In genomic region chr1:1357871-1358432, GRCh38 we compare ENCODE assay signal across 1 cellular context.
TF ChIP-seq lines count a peak whose summit lies in the region.

No MANE protein-coding gene starts in this region.

TF ChIP-seq in HepG2, 621 proteins besides CTCF, POLR2A, EP300 and RAD21 (continues in another document):
- TF ChIP-seq ZNF234 (CRISPR knock-in tag; conservative IDR thresholded peaks at IDR 0.05) (no peak), XRCC5 (optimal IDR thresholded peaks at IDR 0.05; ENCODE audit: low read length) (no peak), PAX8 (CRISPR knock-in tag; IDR thresholded peaks at IDR 0.05; ENCODE audit: borderline replicate concordance) (no peak), ZNF816 (CRISPR knock-in tag; IDR thresholded peaks at IDR 0.05; ENCODE audit: borderline replicate concordance) (no peak), ZNF501 (CRISPR knock-in tag; IDR thresholded peaks at IDR 0.05) (no peak), SMARCC2 (IDR thresholded peaks at IDR 0.05) (no peak), SMAD1 (CRISPR knock-in tag; IDR thresholded peaks at IDR 0.05; ENCODE audit: borderline replicate concordance, low read depth) (no peak), HNF4G (IDR thresholded peaks at IDR 0.05; ENCODE audit: borderline replicate concordance, low read depth, low read length) (peak; percentile 47; the same call in 1 of the 2 replicates), HNF4G (CRISPR knock-in tag; IDR thresholded peaks at IDR 0.05; ENCODE audit: borderline replicate concordance, low read depth) (no peak; the same call in 1 of the 2 replicates), KDM5A (IDR thresholded peaks at IDR 0.05; ENCODE audit: borderline replicate concordance, low read length) (no peak), ZNF878 (CRISPR knock-in tag; IDR thresholded peaks at IDR 0.05) (no peak), ZNF503 (CRISPR knock-in tag; IDR thresholded peaks at IDR 0.05) (no peak), PTBP1 (IDR thresholded peaks at IDR 0.05; ENCODE audit: low read depth, low read length, poor library complexity, severe bottlenecking) (no peak), ZNF644 (CRISPR knock-in tag; IDR thresholded peaks at IDR 0.05; ENCODE audit: low read depth) (no peak), WIZ (CRISPR knock-in tag; IDR thresholded peaks at IDR 0.05) (no peak), SNAPC5 (CRISPR knock-in tag; IDR thresholded peaks at IDR 0.05; ENCODE audit: borderline replicate concordance) (no peak), ZNF281 (CRISPR knock-in tag; IDR thresholded peaks at IDR 0.05; ENCODE audit: borderline replicate concordance) (no peak), ZNF550 (CRISPR knock-in tag; IDR thresholded peaks at IDR 0.05; ENCODE audit: borderline replicate concordance) (no peak), ZNF225 (CRISPR knock-in tag; IDR thresholded peaks at IDR 0.05) (no peak), ZNF570 (CRISPR knock-in tag; IDR thresholded peaks at IDR 0.05; ENCODE audit: borderline replicate concordance) (no peak), AGO1 (IDR thresholded peaks at IDR 0.05; ENCODE audit: low read depth, low read length, poor library complexity, severe bottlenecking) (peak; percentile 82), ZSCAN5A (CRISPR knock-in tag; IDR thresholded peaks at IDR 0.05; ENCODE audit: borderline replicate concordance) (no peak), ZNF691 (CRISPR knock-in tag; IDR thresholded peaks at IDR 0.05; ENCODE audit: borderline replicate concordance, low read depth) (no peak), ZNF7 (CRISPR knock-in tag; IDR thresholded peaks at IDR 0.05) (no peak), ZSCAN21 (CRISPR knock-in tag; IDR thresholded peaks at IDR 0.05; ENCODE audit: borderline replicate concordance) (peak; percentile 24; the same call in 1 of the 2 replicates), ZNF558 (CRISPR knock-in tag; IDR thresholded peaks at IDR 0.05; ENCODE audit: borderline replicate concordance) (peak; percentile 35; the same call in 1 of the 2 replicates), GTF3A (CRISPR knock-in tag; conservative IDR thresholded peaks at IDR 0.05) (no peak), MXD3 (CRISPR knock-in tag; IDR thresholded peaks at IDR 0.05) (0 out of 2 replicates have a peak, but pooled peaks have one; percentile 10), HNRNPL (IDR thresholded peaks at IDR 0.05; ENCODE audit: low read depth, low read length) (0 out of 2 replicates have a peak, but pooled peaks have one; percentile 37), LBX2 (CRISPR knock-in tag; IDR thresholded peaks at IDR 0.05; ENCODE audit: borderline replicate concordance) (no peak), ZNF580 (CRISPR knock-in tag; IDR thresholded peaks at IDR 0.05; ENCODE audit: borderline replicate concordance, low read depth) (no peak), ARNT (IDR thresholded peaks at IDR 0.05) (no peak), ZBTB34 (CRISPR knock-in tag; IDR thresholded peaks at IDR 0.05) (no peak), ZNF530 (CRISPR knock-in tag; IDR thresholded peaks at IDR 0.05; ENCODE audit: low read depth) (no peak), ZFP36L2 (CRISPR knock-in tag; IDR thresholded peaks at IDR 0.05) (no peak), ZNF784 (CRISPR knock-in tag; IDR thresholded peaks at IDR 0.05; ENCODE audit: borderline replicate concordance) (no peak), KDM2A (CRISPR knock-in tag; IDR thresholded peaks at IDR 0.05; ENCODE audit: borderline replicate concordance, low read depth) (peak; percentile 5; the same call in 1 of the 2 replicates), ZNF598 (CRISPR knock-in tag; IDR thresholded peaks at IDR 0.05; ENCODE audit: borderline replicate concordance) (no peak), ZNF747 (CRISPR knock-in tag; IDR thresholded peaks at IDR 0.05; ENCODE audit: borderline replicate concordance) (no peak; the same call in 1 of the 2 replicates), SALL2 (CRISPR knock-in tag; IDR thresholded peaks at IDR 0.05) (no peak), RCOR2 (CRISPR knock-in tag; IDR thresholded peaks at IDR 0.05) (no peak), TMF1 (CRISPR knock-in tag; IDR thresholded peaks at IDR 0.05; ENCODE audit: low read depth) (no peak), SAFB2 (CRISPR knock-in tag; IDR thresholded peaks at IDR 0.05; ENCODE audit: borderline replicate concordance, low read depth) (0 out of 2 replicates have a peak, but pooled peaks have one; percentile 3), YEATS4 (CRISPR knock-in tag; IDR thresholded peaks at IDR 0.05; ENCODE audit: borderline replicate concordance) (0 out of 2 replicates have a peak, but pooled peaks have one; percentile 13), ZNF761 (CRISPR knock-in tag; conservative IDR thresholded peaks at IDR 0.05) (0 out of 2 replicates have a peak, but pooled peaks have one; percentile 9), ZFP62 (CRISPR knock-in tag; IDR thresholded peaks at IDR 0.05) (no peak), SOX13 (IDR thresholded peaks at IDR 0.05) (no peak), SOX13 (CRISPR knock-in tag; conservative IDR thresholded peaks at IDR 0.05 in 1 of 2, IDR thresholded peaks at IDR 0.05 in 1 of 2) (no peak), NKX3-1 (CRISPR knock-in tag; IDR thresholded peaks at IDR 0.05) (no peak), ZNF746 (CRISPR knock-in tag; IDR thresholded peaks at IDR 0.05) (no peak), EED (CRISPR knock-in tag; IDR thresholded peaks at IDR 0.05) (0 out of 2 replicates have a peak, but pooled peaks have one; percentile 26), ELF1 (CRISPR knock-in tag; IDR thresholded peaks at IDR 0.05) (no peak), JUN (CRISPR knock-in tag; IDR thresholded peaks at IDR 0.05) (0 out of 2 replicates have a peak, but pooled peaks have one; percentile 3), SNAPC2 (CRISPR knock-in tag; IDR thresholded peaks at IDR 0.05) (no peak)
- TF ChIP-seq, protein P1, sequence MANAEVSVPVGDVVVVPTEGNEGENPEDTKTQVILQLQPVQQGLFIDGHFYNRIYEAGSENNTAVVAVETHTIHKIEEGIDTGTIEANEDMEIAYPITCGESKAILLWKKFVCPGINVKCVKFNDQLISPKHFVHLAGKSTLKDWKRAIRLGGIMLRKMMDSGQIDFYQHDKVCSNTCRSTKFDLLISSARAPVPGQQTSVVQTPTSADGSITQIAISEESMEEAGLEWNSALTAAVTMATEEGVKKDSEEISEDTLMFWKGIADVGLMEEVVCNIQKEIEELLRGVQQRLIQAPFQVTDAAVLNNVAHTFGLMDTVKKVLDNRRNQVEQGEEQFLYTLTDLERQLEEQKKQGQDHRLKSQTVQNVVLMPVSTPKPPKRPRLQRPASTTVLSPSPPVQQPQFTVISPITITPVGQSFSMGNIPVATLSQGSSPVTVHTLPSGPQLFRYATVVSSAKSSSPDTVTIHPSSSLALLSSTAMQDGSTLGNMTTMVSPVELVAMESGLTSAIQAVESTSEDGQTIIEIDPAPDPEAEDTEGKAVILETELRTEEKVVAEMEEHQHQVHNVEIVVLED (CRISPR knock-in tag; IDR thresholded peaks at IDR 0.05; ENCODE audit: borderline replicate concordance) = no peak
- TF ChIP-seq, protein P2, sequence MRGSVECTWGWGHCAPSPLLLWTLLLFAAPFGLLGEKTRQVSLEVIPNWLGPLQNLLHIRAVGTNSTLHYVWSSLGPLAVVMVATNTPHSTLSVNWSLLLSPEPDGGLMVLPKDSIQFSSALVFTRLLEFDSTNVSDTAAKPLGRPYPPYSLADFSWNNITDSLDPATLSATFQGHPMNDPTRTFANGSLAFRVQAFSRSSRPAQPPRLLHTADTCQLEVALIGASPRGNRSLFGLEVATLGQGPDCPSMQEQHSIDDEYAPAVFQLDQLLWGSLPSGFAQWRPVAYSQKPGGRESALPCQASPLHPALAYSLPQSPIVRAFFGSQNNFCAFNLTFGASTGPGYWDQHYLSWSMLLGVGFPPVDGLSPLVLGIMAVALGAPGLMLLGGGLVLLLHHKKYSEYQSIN (CRISPR knock-in tag; IDR thresholded peaks at IDR 0.05; ENCODE audit: borderline replicate concordance) = no peak
- TF ChIP-seq, protein P3, sequence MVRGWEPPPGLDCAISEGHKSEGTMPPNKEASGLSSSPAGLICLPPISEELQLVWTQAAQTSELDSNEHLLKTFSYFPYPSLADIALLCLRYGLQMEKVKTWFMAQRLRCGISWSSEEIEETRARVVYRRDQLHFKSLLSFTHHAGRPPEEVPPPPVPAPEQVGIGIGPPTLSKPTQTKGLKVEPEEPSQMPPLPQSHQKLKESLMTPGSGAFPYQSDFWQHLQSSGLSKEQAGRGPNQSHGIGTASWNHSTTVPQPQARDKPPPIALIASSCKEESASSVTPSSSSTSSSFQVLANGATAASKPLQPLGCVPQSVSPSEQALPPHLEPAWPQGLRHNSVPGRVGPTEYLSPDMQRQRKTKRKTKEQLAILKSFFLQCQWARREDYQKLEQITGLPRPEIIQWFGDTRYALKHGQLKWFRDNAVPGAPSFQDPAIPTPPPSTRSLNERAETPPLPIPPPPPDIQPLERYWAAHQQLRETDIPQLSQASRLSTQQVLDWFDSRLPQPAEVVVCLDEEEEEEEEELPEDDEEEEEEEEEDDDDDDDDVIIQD (CRISPR knock-in tag; IDR thresholded peaks at IDR 0.05; ENCODE audit: low read depth) = no peak
